Comparison of ENCODE assay signal across 12 cellular contexts in the genomic region with DNA sequence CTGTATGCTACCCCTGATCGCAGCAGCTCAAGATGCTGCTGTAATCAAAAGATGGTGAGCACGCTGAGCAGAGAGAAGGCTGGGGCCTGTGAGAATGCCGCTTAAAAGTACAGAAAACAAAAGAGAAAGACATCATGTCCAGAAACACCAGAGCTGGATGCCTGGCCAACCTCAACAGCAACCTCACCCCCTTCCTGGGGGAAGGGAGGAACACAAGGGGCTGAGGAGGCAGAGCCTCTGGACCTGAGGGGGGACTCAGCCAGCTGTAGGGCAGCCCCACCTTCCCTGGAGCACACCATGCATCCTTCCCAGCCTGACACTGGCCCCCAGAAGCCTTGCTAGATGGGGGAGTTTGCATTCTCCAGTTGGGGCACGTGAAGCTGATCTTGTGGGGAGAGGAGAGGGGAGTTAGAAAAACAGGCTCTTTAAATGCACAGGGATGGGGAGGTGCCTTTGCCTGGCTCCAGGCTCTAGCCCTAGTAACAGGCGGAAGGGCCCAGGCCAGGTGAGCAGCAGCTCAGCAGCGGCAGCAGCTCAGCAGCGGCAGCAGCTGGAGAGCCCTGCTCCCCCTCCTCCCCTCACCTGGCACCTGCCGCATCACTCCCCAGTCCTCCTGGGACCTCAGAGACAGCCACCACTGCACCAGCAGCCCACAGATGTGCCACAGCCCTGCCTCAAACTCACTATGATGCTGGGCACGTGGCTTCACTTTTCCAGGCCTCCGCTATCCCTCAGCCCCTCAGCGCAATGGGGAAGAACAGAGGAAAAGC.
DNase-seq lines count a peak whose midpoint lies in the region; ATAC-seq and TF ChIP-seq lines count a peak whose summit lies in the region.
"Had no signal": no experiment of that assay in that cellular context is flagged by ENCODE, and none has a peak within 500 bp of the region (broad histone marks: within the 10 kb centered on the region; RNA-seq: fewer than 3 reads in every experiment).

No MANE protein-coding gene starts in this region.

- H3K4me3 ChIP-seq in OCI-LY7 (ENCODE audit: low read depth, low read length, poor library complexity, severe bottlenecking) = no peak overlapping the region
- H3K4me3 ChIP-seq in muscle layer of colon (ENCODE audit: low read depth in 1 of 2, low read length in 2 of 2) = peak overlapping the region in 1 of 2 donors; percentile 1

- no TSS peak for BruUV-seq in OCI-LY7 (replicated peaks; lab: Mats Ljungman, UMichigan)

- H3K9me2 ChIP-seq in OCI-LY7 (ENCODE audit: insufficient read depth, low read length) = no peaks in the 10 kb centered on the region

- no peaks in the 10 kb centered on the region for H3K4me1 ChIP-seq in OCI-LY7 (ENCODE audit: insufficient read depth, low read length, poor library complexity, severe bottlenecking)
- H3K4me1 ChIP-seq in muscle layer of colon (ENCODE audit: insufficient read depth, low read length) = peaks cover 76% of the 10 kb centered on the region

- H3K4me3 Mint-ChIP-seq in activated naive CD8-positive, alpha-beta T cell treated with anti-CD3 and anti-CD28 coated beads for 36 hours = no peak overlapping the region
- H3K4me3 Mint-ChIP-seq in activated naive CD8-positive, alpha-beta T cell treated with anti-CD3 and anti-CD28 coated beads, Interleukin-2, amount 50 U/mL, for 24 hours = no peak overlapping the region
- H3K4me3 Mint-ChIP-seq in type B pancreatic cell = no peak overlapping the region
- H3K4me3 Mint-ChIP-seq in activated CD4-positive, alpha-beta memory T cell treated with anti-CD3 and anti-CD28 coated beads, Interleukin-2, amount 10 ng/mL, durations not matched to agents 7 days and 5 days = no peak overlapping the region

- no peaks in the 10 kb centered on the region for H3K36me3 Mint-ChIP-seq in activated naive CD8-positive, alpha-beta T cell treated with anti-CD3 and anti-CD28 coated beads for 36 hours
- no peaks in the 10 kb centered on the region for H3K36me3 Mint-ChIP-seq in activated naive CD8-positive, alpha-beta T cell treated with anti-CD3 and anti-CD28 coated beads, Interleukin-2, amount 50 U/mL, for 24 hours (ENCODE audit: low read depth)
- H3K36me3 Mint-ChIP-seq in type B pancreatic cell = peaks cover 6% of the 10 kb centered on the region
- no peaks in the 10 kb centered on the region for H3K36me3 Mint-ChIP-seq in activated CD4-positive, alpha-beta memory T cell treated with anti-CD3 and anti-CD28 coated beads, Interleukin-2, amount 10 ng/mL, durations not matched to agents 7 days and 5 days (ENCODE audit: low read depth)

- H3K9me3 Mint-ChIP-seq in activated naive CD8-positive, alpha-beta T cell treated with anti-CD3 and anti-CD28 coated beads for 36 hours = no peaks in the 10 kb centered on the region
- no peaks in the 10 kb centered on the region for H3K9me3 Mint-ChIP-seq in activated naive CD8-positive, alpha-beta T cell treated with anti-CD3 and anti-CD28 coated beads, Interleukin-2, amount 50 U/mL, for 24 hours
- no peaks in the 10 kb centered on the region for H3K9me3 Mint-ChIP-seq in type B pancreatic cell
- no peaks in the 10 kb centered on the region for H3K9me3 Mint-ChIP-seq in activated CD4-positive, alpha-beta memory T cell treated with anti-CD3 and anti-CD28 coated beads, Interleukin-2, amount 10 ng/mL, durations not matched to agents 7 days and 5 days

- peak overlapping the region; percentile 40 for H3K27ac Mint-ChIP-seq in activated naive CD8-positive, alpha-beta T cell treated with anti-CD3 and anti-CD28 coated beads for 36 hours
- H3K27ac Mint-ChIP-seq in activated naive CD8-positive, alpha-beta T cell treated with anti-CD3 and anti-CD28 coated beads, Interleukin-2, amount 50 U/mL, for 24 hours = no peak overlapping the region
- H3K27ac Mint-ChIP-seq in type B pancreatic cell = peak overlapping the region; percentile 69
- no peak overlapping the region for H3K27ac Mint-ChIP-seq in activated CD4-positive, alpha-beta memory T cell treated with anti-CD3 and anti-CD28 coated beads, Interleukin-2, amount 10 ng/mL, durations not matched to agents 7 days and 5 days

- CTCF ChIA-PET in OCI-LY7 (lab: Charles Lee; ENCODE audit: unreplicated experiment) = no interaction called here
- CTCF ChIA-PET in activated CD4-positive, alpha-beta memory T cell treated with anti-CD3 and anti-CD28 coated beads, Interleukin-2, amount 10 ng/mL, durations not matched to agents 7 days and 5 days (lab: Charles Lee) = interaction anchor here (1.3 kb wide), 1 partner anchor 36 kb away, joined by 4 read pairs; no protein-coding TSS in a partner anchor

- H3K9me3 ChIP-seq in OCI-LY7 (ENCODE audit: low read length) (no peaks in the 10 kb centered on the region), muscle layer of colon (ENCODE audit: low read length) (no peaks in the 10 kb centered on the region)

- ATAC-seq in activated naive CD8-positive, alpha-beta T cell treated with anti-CD3 and anti-CD28 coated beads, Interleukin-2, amount 50 U/mL, for 24 hours = no peak
- no peak for ATAC-seq in GM19397 (IDR thresholded peaks at IDR 0.05; ENCODE audit: unreplicated experiment)

- no peaks in the 10 kb centered on the region for H3K27me3 Mint-ChIP-seq in activated naive CD8-positive, alpha-beta T cell treated with anti-CD3 and anti-CD28 coated beads for 36 hours
- H3K27me3 Mint-ChIP-seq in activated naive CD8-positive, alpha-beta T cell treated with anti-CD3 and anti-CD28 coated beads, Interleukin-2, amount 50 U/mL, for 24 hours = no peaks in the 10 kb centered on the region
- no peaks in the 10 kb centered on the region for H3K27me3 Mint-ChIP-seq in type B pancreatic cell
- no peaks in the 10 kb centered on the region for H3K27me3 Mint-ChIP-seq in activated CD4-positive, alpha-beta memory T cell treated with anti-CD3 and anti-CD28 coated beads, Interleukin-2, amount 10 ng/mL, durations not matched to agents 7 days and 5 days

- no peak for DNase-seq in activated naive CD8-positive, alpha-beta T cell treated with anti-CD3 and anti-CD28 coated beads for 36 hours
- no peak for DNase-seq in activated naive CD8-positive, alpha-beta T cell treated with anti-CD3 and anti-CD28 coated beads, Interleukin-2, amount 50 U/mL, for 24 hours
- DNase-seq in OCI-LY7 (ENCODE audit: low spot score) (peak; percentile 18), type B pancreatic cell (ENCODE audit: extremely low spot score, unreplicated experiment) (no peak), NCI-H526 treated with DMSO at 0.1 percent for 48 hours (lab: John Stamatoyannopoulos, UW) (no peak)
- DNase-seq in activated CD4-positive, alpha-beta memory T cell treated with anti-CD3 and anti-CD28 coated beads, Interleukin-2, amount 10 ng/mL, durations not matched to agents 7 days and 5 days = no peak
- DNase-seq: ACHN; activated CD4-positive, alpha-beta T cell treated with anti-CD3 and anti-CD28 coated beads, Interleukin-2, amount 50 U/mL, for 4 hours; KBM-7; NCI-H1694 treated with DMSO at 0.1 percent for 48 hours had no signal

- H3K27me3 ChIP-seq in muscle layer of colon (ENCODE audit: control insufficient read depth in 1 of 2, insufficient read depth in 2 of 2, low read length in 2 of 2) = no peaks in the 10 kb centered on the region

- no peaks in the 10 kb centered on the region for H4K20me1 ChIP-seq in OCI-LY7 (ENCODE audit: insufficient read depth, low read length)

- no peak overlapping the region for H3K4me2 ChIP-seq in OCI-LY7 (ENCODE audit: low read length)

- no peaks in the 10 kb centered on the region for H3K79me2 ChIP-seq in OCI-LY7 (ENCODE audit: insufficient read depth, low read depth, low read length)

- POLR2A ChIA-PET in OCI-LY7 (lab: Charles Lee) = interaction anchor here (0.9 kb wide), 1 partner anchor 40 kb away, joined by 4 read pairs; no protein-coding TSS in a partner anchor
- POLR2A ChIA-PET in activated CD4-positive, alpha-beta memory T cell treated with anti-CD3 and anti-CD28 coated beads, Interleukin-2, amount 10 ng/mL, durations not matched to agents 7 days and 5 days (lab: Charles Lee) = interaction anchor here (1.3 to 1.6 kb wide), 2 partner anchors 9 to 65 kb away, joined by 3 read pairs; no protein-coding TSS in a partner anchor

- no peaks in the 10 kb centered on the region for H3K4me1 Mint-ChIP-seq in activated naive CD8-positive, alpha-beta T cell treated with anti-CD3 and anti-CD28 coated beads for 36 hours
- H3K4me1 Mint-ChIP-seq in activated naive CD8-positive, alpha-beta T cell treated with anti-CD3 and anti-CD28 coated beads, Interleukin-2, amount 50 U/mL, for 24 hours = no peaks in the 10 kb centered on the region
- H3K4me1 Mint-ChIP-seq in type B pancreatic cell (ENCODE audit: unreplicated experiment) = peaks cover 44% of the 10 kb centered on the region
- peaks cover 9% of the 10 kb centered on the region for H3K4me1 Mint-ChIP-seq in activated CD4-positive, alpha-beta memory T cell treated with anti-CD3 and anti-CD28 coated beads, Interleukin-2, amount 10 ng/mL, durations not matched to agents 7 days and 5 days

- H3K36me3 ChIP-seq in OCI-LY7 (ENCODE audit: insufficient read depth, low read length) = no peaks in the 10 kb centered on the region
- H3K36me3 ChIP-seq in muscle layer of colon (ENCODE audit: insufficient read depth, low read length) = peaks cover 24% of the 10 kb centered on the region

- intact Hi-C loops in OCI-LY7 (cut with micrococcal nuclease; ENCODE audit: unreplicated experiment) = no loop called here

- TF ChIP-seq CTCF in OCI-LY7 (conservative IDR thresholded peaks at IDR 0.05; ENCODE audit: low read length) (no peak), type B pancreatic cell (conservative IDR thresholded peaks at IDR 0.05) (no peak)

- H3K9ac ChIP-seq in muscle layer of colon (ENCODE audit: low read length) = no peak overlapping the region

- no peak overlapping the region for H2AFZ ChIP-seq in OCI-LY7 (ENCODE audit: low read length)

- H3K27ac ChIP-seq in OCI-LY7 (ENCODE audit: low read depth, low read length, poor library complexity, severe bottlenecking) (no peak overlapping the region), muscle layer of colon (ENCODE audit: low read depth, low read length) (peak overlapping the region; percentile 41)

Comparison
In these comparisons a context has a peak if more than half of its experiments do, and no peak if none do; other contexts are left out.
1. H3K27ac Mint-ChIP-seq: peak in activated naive CD8-positive, alpha-beta T cell treated with anti-CD3 and anti-CD28 coated beads for 36 hours (single experiment) and type B pancreatic cell (single experiment); none in activated naive CD8-positive, alpha-beta T cell treated with anti-CD3 and anti-CD28 coated beads, Interleukin-2, amount 50 U/mL, for 24 hours (single experiment) and activated CD4-positive, alpha-beta memory T cell treated with anti-CD3 and anti-CD28 coated beads, Interleukin-2, amount 10 ng/mL, durations not matched to agents 7 days and 5 days (single experiment).